ENCODE assay signal across 8 cellular contexts in genomic region chr3:31534036-31534435, GRCh38. TPM values are rescaled to one million over a fixed set of nuclear protein-coding genes. Genes with fewer than 3 reads are reported as not detected.
DNase-seq lines count a peak whose midpoint lies in the region; ATAC-seq and TF ChIP-seq lines count a peak whose summit lies in the region.

No MANE protein-coding gene starts in this region.

- no peaks in the 10 kb centered on the region for H3K27me3 ChIP-seq in CD4-positive, CD25-positive, alpha-beta regulatory T cell (ENCODE audit: control insufficient read depth, insufficient read depth, low read length)

- no peaks in the 10 kb centered on the region for H3K9me3 Mint-ChIP-seq in CD4-positive, CD25-positive, alpha-beta regulatory T cell
- no peaks in the 10 kb centered on the region for H3K9me3 Mint-ChIP-seq in progenitor cell of endocrine pancreas (ENCODE audit: low read depth)

- peak overlapping the region; percentile 99 for H3K27ac ChIP-seq in CD4-positive, CD25-positive, alpha-beta regulatory T cell (ENCODE audit: insufficient read depth, low read length, poor library complexity, severe bottlenecking)

- peaks cover 25 to 54% (median 45%) of the 10 kb centered on the region in 4 donors for H3K4me1 Mint-ChIP-seq in CD4-positive, CD25-positive, alpha-beta regulatory T cell
- H3K4me1 Mint-ChIP-seq in T-helper 17 cell (peaks cover 29% of the 10 kb centered on the region), progenitor cell of endocrine pancreas (ENCODE audit: low read depth) (peaks cover 41% of the 10 kb centered on the region)

- H3K9me3 ChIP-seq in CD4-positive, CD25-positive, alpha-beta regulatory T cell (ENCODE audit: control insufficient read depth in 2 of 2, low read length in 2 of 2), result no peaks in the 10 kb centered on the region
- no peaks in the 10 kb centered on the region for H3K9me3 ChIP-seq in T-helper 17 cell (ENCODE audit: control insufficient read depth, low read length, poor library complexity, severe bottlenecking)

- peak in 1 of 3 donors; percentile 65 for DNase-seq in CD4-positive, CD25-positive, alpha-beta regulatory T cell
- peak; percentile 8 for DNase-seq in HT1080 (ENCODE audit: low read depth)
- no peak for DNase-seq in T-helper 17 cell
- peak; percentile 20 for DNase-seq in fibroblast of pulmonary artery (ENCODE audit: low read depth)
- no peak for DNase-seq in progenitor cell of endocrine pancreas (ENCODE audit: low spot score, unreplicated experiment)
- no peak for DNase-seq in activated CD4-positive, alpha-beta T cell treated with anti-CD3 and anti-CD28 coated beads for 1 hour

- no peak for ATAC-seq in CD4-positive, CD25-positive, alpha-beta regulatory T cell (ENCODE audit: low read depth in 2 of 2)
- no peak for ATAC-seq in T-helper 17 cell
- no peak for ATAC-seq in HG03565 (IDR thresholded peaks at IDR 0.05; ENCODE audit: unreplicated experiment)
- no peak for ATAC-seq in HG02840 (IDR thresholded peaks at IDR 0.05; ENCODE audit: low FRiP score, unreplicated experiment)

- peaks cover 5% of the 10 kb centered on the region for H3K27me3 Mint-ChIP-seq in CD4-positive, CD25-positive, alpha-beta regulatory T cell
- H3K27me3 Mint-ChIP-seq in T-helper 17 cell (no peaks in the 10 kb centered on the region), progenitor cell of endocrine pancreas (no peaks in the 10 kb centered on the region)

- H3K4me3 Mint-ChIP-seq in CD4-positive, CD25-positive, alpha-beta regulatory T cell, result peak overlapping the region in 3 of 4 donors; percentile 97 to 99 (median 98)
- H3K4me3 Mint-ChIP-seq in T-helper 17 cell (peak overlapping the region; percentile 97), progenitor cell of endocrine pancreas (ENCODE audit: low read depth) (no peak overlapping the region)

- H3K27ac Mint-ChIP-seq in CD4-positive, CD25-positive, alpha-beta regulatory T cell, result peak overlapping the region; percentile 95 to 98 (median 96)
- peak overlapping the region; percentile 96 for H3K27ac Mint-ChIP-seq in T-helper 17 cell
- peak overlapping the region; percentile 95 for H3K27ac Mint-ChIP-seq in progenitor cell of endocrine pancreas

- H3K36me3 Mint-ChIP-seq in CD4-positive, CD25-positive, alpha-beta regulatory T cell, result no peaks in the 10 kb centered on the region
- peaks cover 2% of the 10 kb centered on the region for H3K36me3 Mint-ChIP-seq in T-helper 17 cell (ENCODE audit: low read depth)
- H3K36me3 Mint-ChIP-seq in progenitor cell of endocrine pancreas (ENCODE audit: insufficient read depth), result peaks cover 2% of the 10 kb centered on the region

- no peaks in the 10 kb centered on the region for H3K36me3 ChIP-seq in CD4-positive, CD25-positive, alpha-beta regulatory T cell (ENCODE audit: control insufficient read depth, insufficient read depth, low read length)

- H3K4me1 ChIP-seq in CD4-positive, CD25-positive, alpha-beta regulatory T cell (ENCODE audit: control insufficient read depth, insufficient read depth, low read length, poor library complexity, severe bottlenecking), result peaks cover 46% of the 10 kb centered on the region

- TF ChIP-seq CTCF in fibroblast of pulmonary artery (IDR thresholded peaks at IDR 0.05; ENCODE audit: low read length, missing control alignments) (no peak), progenitor cell of endocrine pancreas (IDR thresholded peaks at IDR 0.05; ENCODE audit: unreplicated experiment) (no peak)

- H3K4me3 ChIP-seq in CD4-positive, CD25-positive, alpha-beta regulatory T cell (ENCODE audit: low read depth, low read length), result peak overlapping the region; percentile 99
- H3K4me3 ChIP-seq in fibroblast of pulmonary artery (replicated peaks; ENCODE audit: low read depth, low read length), result peak overlapping the region; percentile 66

RNA-seq across cellular contexts. Expression of gene STT3B, which starts 1.3 kb away (rescaled TPM):
- total RNA-seq in CD4-positive, CD25-positive, alpha-beta regulatory T cell, result 108 TPM
- polyA plus RNA-seq in CD4-positive, CD25-positive, alpha-beta regulatory T cell, result 10 to 100 TPM; 85.1 to 91.3 (median 89.5) TPM
- total RNA-seq in HT1080 (2014; rRNA removed; shearing (Covaris generic)), result 153 and 154 TPM in 2 replicates
- 138 and 179 TPM in 2 replicates for polyA plus RNA-seq in HT1080 (2015; cell fraction: cytosol; rRNA removed)
- 309 and 343 TPM in 2 replicates for polyA plus RNA-seq in HT1080 (2015; cell fraction: nucleus; rRNA removed)
- 100 to 1,000 TPM; 125 to 151 TPM for total RNA-seq in T-helper 17 cell
- 147 and 154 TPM in 2 replicates for total RNA-seq in progenitor cell of endocrine pancreas

Comparison
In these comparisons a context has a peak if more than half of its experiments do, and no peak if none do; other contexts are left out.
1. DNase-seq: peak in HT1080 (single experiment) and fibroblast of pulmonary artery (single experiment); none in T-helper 17 cell (0 of 3), progenitor cell of endocrine pancreas (single experiment) and activated CD4-positive, alpha-beta T cell treated with anti-CD3 and anti-CD28 coated beads for 1 hour (single experiment).
2. Peak in every context shown above with its lines, with median percentiles within 50 percentile points of each other: H3K27ac Mint-ChIP-seq.